In genomic region chr16:4338125-4338582, GRCh38 we compare ENCODE assay signal across 1 cellular context.
TF ChIP-seq lines count a peak whose summit lies in the region.

No MANE protein-coding gene starts in this region.

TF ChIP-seq in GM23338, 12 proteins besides CTCF, POLR2A, EP300 and RAD21 (continued from another document):
- TF ChIP-seq ZNF114 (CRISPR knock-in tag; IDR thresholded peaks at IDR 0.05) (no peak), ZNF331 (CRISPR knock-in tag; IDR thresholded peaks at IDR 0.05; ENCODE audit: low read depth) (no peak), EZH2 (IDR thresholded peaks at IDR 0.05; ENCODE audit: low read depth, unreplicated experiment) (no peak), STAT1 (IDR thresholded peaks at IDR 0.05; ENCODE audit: unreplicated experiment) (no peak), POLR2AphosphoS5 (IDR thresholded peaks at IDR 0.05; ENCODE audit: low read depth) (no peak; the same call in 1 of the 2 replicates), NANOG (IDR thresholded peaks at IDR 0.05; ENCODE audit: borderline replicate concordance) (no peak)
- TF ChIP-seq, protein P1, sequence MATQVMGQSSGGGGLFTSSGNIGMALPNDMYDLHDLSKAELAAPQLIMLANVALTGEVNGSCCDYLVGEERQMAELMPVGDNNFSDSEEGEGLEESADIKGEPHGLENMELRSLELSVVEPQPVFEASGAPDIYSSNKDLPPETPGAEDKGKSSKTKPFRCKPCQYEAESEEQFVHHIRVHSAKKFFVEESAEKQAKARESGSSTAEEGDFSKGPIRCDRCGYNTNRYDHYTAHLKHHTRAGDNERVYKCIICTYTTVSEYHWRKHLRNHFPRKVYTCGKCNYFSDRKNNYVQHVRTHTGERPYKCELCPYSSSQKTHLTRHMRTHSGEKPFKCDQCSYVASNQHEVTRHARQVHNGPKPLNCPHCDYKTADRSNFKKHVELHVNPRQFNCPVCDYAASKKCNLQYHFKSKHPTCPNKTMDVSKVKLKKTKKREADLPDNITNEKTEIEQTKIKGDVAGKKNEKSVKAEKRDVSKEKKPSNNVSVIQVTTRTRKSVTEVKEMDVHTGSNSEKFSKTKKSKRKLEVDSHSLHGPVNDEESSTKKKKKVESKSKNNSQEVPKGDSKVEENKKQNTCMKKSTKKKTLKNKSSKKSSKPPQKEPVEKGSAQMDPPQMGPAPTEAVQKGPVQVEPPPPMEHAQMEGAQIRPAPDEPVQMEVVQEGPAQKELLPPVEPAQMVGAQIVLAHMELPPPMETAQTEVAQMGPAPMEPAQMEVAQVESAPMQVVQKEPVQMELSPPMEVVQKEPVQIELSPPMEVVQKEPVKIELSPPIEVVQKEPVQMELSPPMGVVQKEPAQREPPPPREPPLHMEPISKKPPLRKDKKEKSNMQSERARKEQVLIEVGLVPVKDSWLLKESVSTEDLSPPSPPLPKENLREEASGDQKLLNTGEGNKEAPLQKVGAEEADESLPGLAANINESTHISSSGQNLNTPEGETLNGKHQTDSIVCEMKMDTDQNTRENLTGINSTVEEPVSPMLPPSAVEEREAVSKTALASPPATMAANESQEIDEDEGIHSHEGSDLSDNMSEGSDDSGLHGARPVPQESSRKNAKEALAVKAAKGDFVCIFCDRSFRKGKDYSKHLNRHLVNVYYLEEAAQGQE (IDR thresholded peaks at IDR 0.05; ENCODE audit: unreplicated experiment), result no peak
